Comparison of ENCODE assay signal across 18 cellular contexts in the genomic region with DNA sequence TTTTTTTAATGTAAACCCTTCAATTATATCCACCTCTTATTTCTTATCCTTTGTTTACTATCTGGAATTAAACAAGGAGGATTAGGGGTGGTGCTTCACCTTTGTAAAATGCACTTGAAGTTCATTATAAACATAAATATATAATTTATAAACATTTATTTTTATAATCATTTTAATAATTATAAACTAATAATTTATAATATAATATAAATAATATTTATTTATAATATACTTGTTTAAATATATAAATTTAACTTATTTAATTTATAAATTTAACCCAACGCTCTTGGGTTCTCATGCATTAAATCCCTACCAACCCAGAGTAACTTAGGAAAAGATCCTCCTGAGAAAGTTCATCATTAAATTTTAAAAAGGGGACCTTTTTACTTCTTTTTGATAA.
DNase-seq lines count a peak whose midpoint lies in the region; ATAC-seq, FAIRE-seq and TF ChIP-seq lines count a peak whose summit lies in the region.
"Had no signal": no experiment of that assay in that cellular context is flagged by ENCODE, and none has a peak within 500 bp of the region (broad histone marks: within the 10 kb centered on the region; RNA-seq: fewer than 3 reads in every experiment).

No MANE protein-coding gene starts in this region.

- no peaks in the 10 kb centered on the region for H3K9me3 Mint-ChIP-seq in WTC11
- H3K9me3 Mint-ChIP-seq: HFFc6 had no signal

- intact Hi-C loops in kidney (cut with DNase I), result no loop called here

- H3K4me1 Mint-ChIP-seq in WTC11, result peaks cover 10% of the 10 kb centered on the region

- no peaks in the 10 kb centered on the region for H3K36me3 Mint-ChIP-seq in WTC11
- H3K36me3 Mint-ChIP-seq: CD4-positive, alpha-beta memory T cell had no signal

- no peaks in the 10 kb centered on the region for H3K36me3 ChIP-seq in kidney (ENCODE audit: control insufficient read depth in 1 of 2, insufficient read depth in 2 of 2, low read length in 2 of 2)
- H3K36me3 ChIP-seq: HAP-1 had no signal

- ATAC-seq in WTC11 (no peak), GM21515 (IDR thresholded peaks at IDR 0.05; ENCODE audit: unreplicated experiment) (no peak), HG03571 (IDR thresholded peaks at IDR 0.05; ENCODE audit: unreplicated experiment) (no peak)

- DNase-seq in WTC11 (ENCODE audit: low spot score) (no peak), kidney (no peak), HuH-7.5 (ENCODE audit: low spot score) (no peak), medulla oblongata (ENCODE audit: extremely low spot score) (no peak)
- DNase-seq: 8988T; C1 segment of cervical spinal cord; Calu3; CD4-positive, alpha-beta memory T cell; COR-L47; DMS53; DMS79 treated with DMSO at 0.1 percent for 48 hours; GOT3; HFFc6 had no signal

- H3K4me1 ChIP-seq in kidney (ENCODE audit: control insufficient read depth in 1 of 2, insufficient read depth in 1 of 2, low read depth in 1 of 2, low read length in 2 of 2), result no peaks in the 10 kb centered on the region
- H3K4me1 ChIP-seq: HAP-1 had no signal

- POLR2A ChIA-PET in WTC11 (lab: Charles Lee), result no interaction called here

- H3K4me3 Mint-ChIP-seq in WTC11, result no peak overlapping the region
- H3K4me3 Mint-ChIP-seq: CD4-positive, alpha-beta memory T cell; HFFc6 had no signal

- no peak overlapping the region for H3K4me3 ChIP-seq in kidney (ENCODE audit: low read length in 2 of 2)
- H3K4me3 ChIP-seq: HAP-1 had no signal

- no peaks in the 10 kb centered on the region for H3K27me3 Mint-ChIP-seq in WTC11 (ENCODE audit: low read depth)
- H3K27me3 Mint-ChIP-seq: CD4-positive, alpha-beta memory T cell had no signal

- CTCF ChIA-PET in WTC11 (lab: Charles Lee), result no interaction called here

- FAIRE-seq in G401.6 (lab: Jason Lieb, UNC) (peak; percentile 72), kidney (lab: Jason Lieb, UNC) (peak; percentile 66)
- FAIRE-seq: GM12892 had no signal

- TF ChIP-seq CTCF in WTC11 (IDR thresholded peaks at IDR 0.05) (no peak), kidney (IDR thresholded peaks at IDR 0.05; ENCODE audit: borderline replicate concordance, extremely low read depth, insufficient read depth) (no peak)

- H3K9ac ChIP-seq in kidney (ENCODE audit: low read length in 2 of 2), result no peak overlapping the region

- H3K9me3 ChIP-seq in kidney (ENCODE audit: control insufficient read depth in 1 of 2, low read length in 2 of 2), result no peaks in the 10 kb centered on the region
- H3K9me3 ChIP-seq: HAP-1 had no signal

- H3K27ac Mint-ChIP-seq in WTC11, result no peak overlapping the region
- H3K27ac Mint-ChIP-seq: CD4-positive, alpha-beta memory T cell; HFFc6 had no signal

- no peak overlapping the region for H3K27ac ChIP-seq in kidney (ENCODE audit: low read depth in 2 of 2, low read length in 2 of 2)

TF ChIP-seq in WTC11, 78 proteins besides CTCF, POLR2A, EP300 and RAD21:
- TF ChIP-seq HMGA2 (CRISPR knock-in tag; IDR thresholded peaks at IDR 0.05) (peak; percentile 95), PRRX2 (CRISPR knock-in tag; IDR thresholded peaks at IDR 0.05) (no peak)
